Comparison of ENCODE assay signal across 8 cellular contexts in genomic region chr1:67211589-67212563, GRCh38. TPM values are rescaled to one million over a fixed set of nuclear protein-coding genes. Genes with fewer than 3 reads are reported as not detected.
A peak's percentile ranks its signal among the peaks of the same experiment; 100 is the strongest.
DNase-seq lines count a peak whose midpoint lies in the region; ATAC-seq and TF ChIP-seq lines count a peak whose summit lies in the region.

No MANE protein-coding gene starts in this region.

- H3K36me3 Mint-ChIP-seq in glutamatergic neuron (ENCODE audit: unreplicated experiment) = no peaks in the 10 kb centered on the region

- TF ChIP-seq CTCF in glutamatergic neuron (IDR thresholded peaks at IDR 0.05; ENCODE audit: partially characterized antibody, unreplicated experiment) = peak; percentile 72

- DNase-seq in COR-L47 (lab: John Stamatoyannopoulos, UW) (peak; percentile 9), NCI-H748 treated with DMSO at 0.1 percent for 48 hours (lab: John Stamatoyannopoulos, UW) (peak; percentile 9), glutamatergic neuron (no peak)
- DNase-seq in activated T-helper 9 cell treated with anti-CD3 and anti-CD28 coated beads, Interleukin-2, amount 50 U/mL, for 16 hours (ENCODE audit: low read depth) = peak; percentile 14
- DNase-seq in stimulated activated naive CD8-positive, alpha-beta T cell treated with anti-CD3 and anti-CD28 coated beads, Interleukin-15, Interleukin-2, amounts not matched to agents 100 U/mL and 50 U/mL, for 24 hours = peak; percentile 57

- H3K9me3 Mint-ChIP-seq in glutamatergic neuron (ENCODE audit: unreplicated experiment) = no peaks in the 10 kb centered on the region

- ATAC-seq in GM21723 (IDR thresholded peaks at IDR 0.05; ENCODE audit: unreplicated experiment) (peak; percentile 33), HG02938 (IDR thresholded peaks at IDR 0.05; ENCODE audit: unreplicated experiment) (no peak), HG03196 (IDR thresholded peaks at IDR 0.05; ENCODE audit: unreplicated experiment) (no peak)
- peak; percentile 81 for ATAC-seq in stimulated activated naive CD8-positive, alpha-beta T cell treated with anti-CD3 and anti-CD28 coated beads, Interleukin-15, Interleukin-2, amounts not matched to agents 100 U/mL and 50 U/mL, for 24 hours

- peaks cover 2% of the 10 kb centered on the region for H3K27me3 Mint-ChIP-seq in glutamatergic neuron (ENCODE audit: unreplicated experiment)

- peaks cover 6% of the 10 kb centered on the region for H3K4me1 Mint-ChIP-seq in glutamatergic neuron (ENCODE audit: low read depth, unreplicated experiment)

- no peak overlapping the region for H3K4me3 Mint-ChIP-seq in glutamatergic neuron (ENCODE audit: unreplicated experiment)

- H3K27ac Mint-ChIP-seq in glutamatergic neuron (ENCODE audit: unreplicated experiment) = no peak overlapping the region

RNA-seq across cellular contexts. Expression of gene IL23R, which starts 45.6 kb away (rescaled TPM):
- total RNA-seq in glutamatergic neuron (ENCODE audit: unreplicated experiment) = not detected

Comparison
In these comparisons a context has a peak if more than half of its experiments do, and no peak if none do; other contexts are left out.
1. ATAC-seq: peak in GM21723 (single experiment) and stimulated activated naive CD8-positive, alpha-beta T cell treated with anti-CD3 and anti-CD28 coated beads, Interleukin-15, Interleukin-2, amounts not matched to agents 100 U/mL and 50 U/mL, for 24 hours (single experiment); none in HG02938 (single experiment) and HG03196 (single experiment).